In the genomic region with DNA sequence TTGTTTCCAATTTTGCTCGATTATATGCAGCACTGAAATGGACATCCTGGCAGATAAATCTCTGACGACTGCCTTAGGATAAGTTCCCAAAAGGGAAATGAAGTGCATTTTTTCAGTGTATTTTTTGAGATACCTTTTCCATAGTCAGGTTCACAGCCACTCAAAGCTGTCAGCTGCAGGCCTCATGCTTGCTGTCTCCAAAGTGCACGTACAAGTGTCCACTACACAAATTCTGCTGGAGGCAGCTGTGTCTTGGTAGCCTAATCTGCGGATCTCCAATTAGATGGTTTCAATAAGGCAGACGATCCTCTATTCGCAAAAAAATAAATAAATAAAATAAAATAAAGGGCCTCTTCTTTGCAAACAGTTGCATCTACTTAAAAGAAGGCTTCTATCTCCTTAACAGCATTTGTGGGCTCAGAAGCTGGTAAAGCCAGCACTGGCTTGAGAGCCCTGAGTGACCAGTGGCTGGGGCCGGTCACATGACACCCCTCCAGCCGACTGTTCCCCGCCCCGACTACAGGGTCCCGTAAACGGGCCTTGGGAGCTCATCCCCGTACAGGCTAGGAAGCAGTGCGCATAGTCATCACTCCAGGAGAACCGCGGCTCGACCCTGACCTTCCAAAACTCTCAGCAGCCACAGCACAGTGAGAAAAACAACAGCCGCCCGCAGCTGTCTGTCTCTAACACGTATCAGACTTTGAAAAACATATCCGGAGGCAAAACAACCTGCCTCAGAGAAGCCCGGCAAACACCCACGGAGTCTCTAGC, we compare ENCODE assay signal across 9 cellular contexts. TPM values are rescaled to one million over a fixed set of nuclear protein-coding genes. Genes with fewer than 3 reads are reported as not detected.
A peak's percentile ranks its signal among the peaks of the same experiment; 100 is the strongest.
DNase-seq lines count a peak whose midpoint lies in the region; ATAC-seq, FAIRE-seq and TF ChIP-seq lines count a peak whose summit lies in the region.
"Had no signal": no experiment of that assay in that cellular context is flagged by ENCODE, and none has a peak within 500 bp of the region (broad histone marks: within the 10 kb centered on the region; RNA-seq: fewer than 3 reads in every experiment).

No MANE protein-coding gene starts in this region.

- H3K4me1 ChIP-seq in liver (ENCODE audit: control insufficient read depth in 4 of 4, insufficient read depth in 4 of 4, low read length in 3 of 4) (peaks cover 11 to 21% (median 16%) of the 10 kb centered on the region in 4 donors), HepG2 (ENCODE audit: insufficient read depth, low read length) (peaks cover 6% of the 10 kb centered on the region), neural progenitor cell (peaks cover 24% of the 10 kb centered on the region)
- H3K4me1 ChIP-seq: Caco-2 had no signal

- H3K9me3 Mint-ChIP-seq in neural progenitor cell, result no peaks in the 10 kb centered on the region

- H3K4me2 ChIP-seq in HepG2 (ENCODE audit: low read depth, low read length), result no peak overlapping the region
- H3K4me2 ChIP-seq in neural progenitor cell, result peak overlapping the region; percentile 54

- in situ Hi-C loops in HepG2 (cut with HindIII; ENCODE audit: extremely low pct_ligation_motif_present, low pct_unique_long_range_greater_than_20kb), result no loop called here

- H3K27me3 ChIP-seq in liver (ENCODE audit: control insufficient read depth in 4 of 4, insufficient read depth in 4 of 4, low read length in 3 of 4), result no peaks in the 10 kb centered on the region
- H3K27me3 ChIP-seq in HepG2 (ENCODE audit: control insufficient read depth in 1 of 2, insufficient read depth in 2 of 2, low read length in 2 of 2), result no peaks in the 10 kb centered on the region
- H3K27me3 ChIP-seq in neural progenitor cell, result peaks cover 13% of the 10 kb centered on the region

- TF ChIP-seq CTCF in liver (IDR thresholded peaks at IDR 0.05; ENCODE audit: low read depth, low read length, missing input control), result no peak
- TF ChIP-seq CTCF in HepG2 (CRISPR knock-in tag; IDR thresholded peaks at IDR 0.05), result no peak
- no peak for TF ChIP-seq CTCF in neural progenitor cell (IDR thresholded peaks at IDR 0.05)

- FAIRE-seq in HepG2 (lab: Jason Lieb, UNC), result no peak

- no TSS peak for BruUV-seq in HepG2 (replicated peaks; lab: Mats Ljungman, UMichigan)

- POLR2A ChIA-PET in HepG2 (lab: Yijun Ruan, JAX), result interaction anchor here (1.3 kb wide), 1 partner anchor 18 kb away, joined by 3 read pairs; the partner anchor contains the start of gene RPH3AL

- peak overlapping the region; percentile 48 for H3K4me3 Mint-ChIP-seq in neural progenitor cell

- peak overlapping the region; percentile 64 to 73 for H3K27ac ChIP-seq in liver (ENCODE audit: low read depth in 1 of 2, low read length in 2 of 2)
- no peak overlapping the region for H3K27ac ChIP-seq in HepG2 (ENCODE audit: extremely low read length, insufficient read depth, low read length)
- no peak overlapping the region for H3K27ac ChIP-seq in neural progenitor cell

- H3K79me2 ChIP-seq in HepG2 (ENCODE audit: insufficient read depth, low read length) (peaks cover 11% of the 10 kb centered on the region), neural progenitor cell (ENCODE audit: low read depth) (no peaks in the 10 kb centered on the region)

- no peaks in the 10 kb centered on the region for H3K9me3 ChIP-seq in liver (ENCODE audit: control insufficient read depth in 4 of 4, low read length in 3 of 4)
- H3K9me3 ChIP-seq in HepG2 (ENCODE audit: low read length), result no peaks in the 10 kb centered on the region
- H3K9me3 ChIP-seq in neural progenitor cell (ENCODE audit: low read depth), result no peaks in the 10 kb centered on the region
- H3K9me3 ChIP-seq: Caco-2 had no signal

- intact Hi-C loops in HepG2 (cut with micrococcal nuclease; ENCODE audit: unreplicated experiment) (no loop called here), head of caudate nucleus (cut with DNase I) (no loop called here)

- DNase-seq in HepG2 (ENCODE audit: low spot score) (no peak), head of caudate nucleus (peak; percentile 75 to 93 (median 85)), neural progenitor cell (ENCODE audit: low spot score) (peak; percentile 74), NCI-H2171 treated with DMSO at 0.1 percent for 48 hours (lab: John Stamatoyannopoulos, UW) (no peak), ureter (ENCODE audit: low spot score) (no peak), NCI-H748 treated with DMSO at 0.1 percent for 48 hours (lab: John Stamatoyannopoulos, UW) (no peak)

- TF ChIP-seq EP300 in HepG2 (IDR thresholded peaks at IDR 0.05; ENCODE audit: low read depth in 2 of 2, low read length in 2 of 2) (no peak), HepG2 (CRISPR knock-in tag; IDR thresholded peaks at IDR 0.05; ENCODE audit: borderline replicate concordance) (no peak)

- no peak for TF ChIP-seq POLR2A in HepG2 (IDR thresholded peaks at IDR 0.05; ENCODE audit: insufficient read depth in 1 of 2, low read depth in 2 of 2, low read length in 2 of 2)

- H3K36me3 ChIP-seq in liver (ENCODE audit: control insufficient read depth in 4 of 4, insufficient read depth in 3 of 4, low read depth in 1 of 4, low read length in 3 of 4) (peaks cover 0 to 4% (median 1%) of the 10 kb centered on the region in 4 donors), HepG2 (replicated peaks in 1 of 2; ENCODE audit: control insufficient read depth in 1 of 2, insufficient read depth in 2 of 2, low read length in 2 of 2) (peaks cover 3 to 10% of the 10 kb centered on the region in 2 experiments; a peak in 4 of 5 replicates), neural progenitor cell (no peaks in the 10 kb centered on the region)

- peaks cover 6% of the 10 kb centered on the region for H3K27me3 Mint-ChIP-seq in neural progenitor cell (ENCODE audit: insufficient read depth, low read depth)

- no peak overlapping the region for H3K4me3 ChIP-seq in liver (ENCODE audit: low read depth in 1 of 3, low read length in 3 of 3)
- no peak overlapping the region for H3K4me3 ChIP-seq in HepG2 (replicated peaks in 1 of 3; ENCODE audit: insufficient read depth in 1 of 3, low read depth in 2 of 3, low read length in 3 of 3)
- H3K4me3 ChIP-seq in neural progenitor cell, result no peak overlapping the region

- H3K4me1 Mint-ChIP-seq in neural progenitor cell, result peaks cover 52% of the 10 kb centered on the region

- no peaks in the 10 kb centered on the region for H3F3A ChIP-seq in neural progenitor cell (ENCODE audit: low read depth)

- H2AFZ ChIP-seq in HepG2 (ENCODE audit: low read length), result no peak overlapping the region
- peak overlapping the region; percentile 15 for H2AFZ ChIP-seq in neural progenitor cell (replicated peaks)

- CTCF ChIA-PET in HepG2 (lab: Yijun Ruan, JAX; ENCODE audit: low intra/inter-chr PET ratio, low total read pairs), result no interaction called here

- peak in 1 of 2 donors; percentile 21 for TF ChIP-seq RAD21 in liver (IDR thresholded peaks at IDR 0.05)
- no peak for TF ChIP-seq RAD21 in HepG2 (CRISPR knock-in tag; IDR thresholded peaks at IDR 0.05)

- H4K20me1 ChIP-seq in HepG2 (ENCODE audit: insufficient read depth, low read length), result no peaks in the 10 kb centered on the region
- peaks cover 7% of the 10 kb centered on the region for H4K20me1 ChIP-seq in neural progenitor cell (ENCODE audit: low read depth)

- no peaks in the 10 kb centered on the region for H3K36me3 Mint-ChIP-seq in neural progenitor cell

- ATAC-seq in HepG2, result no peak
- ATAC-seq in HG02759 (IDR thresholded peaks at IDR 0.05; ENCODE audit: unreplicated experiment), result no peak

- peak overlapping the region; percentile 82 for H3K27ac Mint-ChIP-seq in neural progenitor cell

- WGBS in liver, result 48% methylated on average over 23 of the region's 23 CpGs
- WGBS in HepG2 (ENCODE audit: low lambda C conversion rate), result 96% methylated on average over 12 of the region's 23 CpGs

- H3K9ac ChIP-seq in liver (ENCODE audit: low read depth in 1 of 2, low read length in 2 of 2) (peak overlapping the region in 1 of 2 donors; percentile 39), HepG2 (ENCODE audit: insufficient read depth, low read depth, low read length) (no peak overlapping the region), neural progenitor cell (no peak overlapping the region)

TF ChIP-seq in liver, 16 proteins besides CTCF, POLR2A, EP300 and RAD21:
- TF ChIP-seq NR2F2 (IDR thresholded peaks at IDR 0.05) (peak; percentile 47), TAF1 (conservative IDR thresholded peaks at IDR 0.05) (peak; percentile 34), YY1 (IDR thresholded peaks at IDR 0.05) (no peak)

TF ChIP-seq in HepG2, 621 proteins besides CTCF, POLR2A, EP300 and RAD21 (continues in another document):
- TF ChIP-seq NAIF1 (CRISPR knock-in tag; IDR thresholded peaks at IDR 0.05; ENCODE audit: borderline replicate concordance) (no peak), KLF11 (CRISPR knock-in tag; IDR thresholded peaks at IDR 0.05) (no peak), MTA3 (CRISPR knock-in tag; IDR thresholded peaks at IDR 0.05) (no peak), SETDB1 (CRISPR knock-in tag; IDR thresholded peaks at IDR 0.05; ENCODE audit: borderline replicate concordance) (no peak), CHCHD3 (CRISPR knock-in tag; IDR thresholded peaks at IDR 0.05) (no peak), TBL1XR1 (IDR thresholded peaks at IDR 0.05; ENCODE audit: borderline replicate concordance, low read length, partially characterized antibody) (no peak)

RNA-seq across cellular contexts. Expression of gene RPH3AL, which starts 18.8 kb away (rescaled TPM):
- total RNA-seq in liver, result 10 to 100 TPM in 1 of 2 donors, 1 to 10 TPM in 1; 8.5 to 52.5 TPM
- polyA plus RNA-seq in liver, result 10 to 100 TPM; 10.3 to 17.4 TPM
- total RNA-seq in HepG2 (2016; rRNA removed; fragmentation: Illumina TruSeq; extraction: Trizol), result 6.7 and 7.8 TPM in 2 replicates
- 10.8 and 13.9 TPM in 2 replicates for total RNA-seq in HepG2 (2016; cell fraction: cytosol; rRNA removed; fragmentation: Illumina TruSeq; extraction: Trizol; ENCODE audit: low read depth)
- total RNA-seq in HepG2 (2016; cell fraction: insoluble cytoplasmic fraction; rRNA removed; fragmentation: Illumina TruSeq; extraction: Trizol), result 8.0 and 8.6 TPM in 2 replicates
- total RNA-seq in HepG2 (2016; cell fraction: membrane; rRNA removed; fragmentation: Illumina TruSeq; extraction: Trizol), result 12.1 and 13.4 TPM in 2 replicates
- 6.4 and 8.4 TPM in 2 replicates for total RNA-seq in HepG2 (2016; cell fraction: nucleus; rRNA removed; fragmentation: Illumina TruSeq; extraction: Trizol)
- polyA plus RNA-seq in HepG2 (2011; rRNA removed), result 16.4 and 20.7 TPM in 2 replicates
- 14.3 and 17.0 TPM in 2 replicates for polyA plus RNA-seq in HepG2 (2011; cell fraction: cytosol; rRNA removed)
- polyA plus RNA-seq in HepG2 (2011; cell fraction: nucleus; rRNA removed), result 21.3 and 26.7 TPM in 2 replicates
- 11.7 and 14.0 TPM in 2 replicates for polyA plus RNA-seq in HepG2 (2012)
- 4.1 and 4.3 TPM in 2 replicates for polyA plus RNA-seq in HepG2 (2016; cell fraction: cytosol; fragmentation: Illumina TruSeq; extraction: Trizol; ENCODE audit: low read depth)
- 6.7 and 7.3 TPM in 2 replicates for polyA plus RNA-seq in HepG2 (2016; cell fraction: insoluble cytoplasmic fraction; fragmentation: Illumina TruSeq; extraction: Trizol; ENCODE audit: low read depth)
- 9.3 and 12.3 TPM in 2 replicates for polyA plus RNA-seq in HepG2 (2016; cell fraction: membrane; fragmentation: Illumina TruSeq; extraction: Trizol; ENCODE audit: low read depth)
- 8.0 and 9.6 TPM in 2 replicates for polyA plus RNA-seq in HepG2 (2016; cell fraction: nucleus; fragmentation: Illumina TruSeq; extraction: Trizol; ENCODE audit: insufficient read depth, low read depth)
- polyA minus RNA-seq in HepG2 (2011; rRNA and poly(A)+ RNA removed; ENCODE audit: low replicate concordance), result 4.7 and 30.0 TPM in 2 replicates
- polyA minus RNA-seq in HepG2 (2011; cell fraction: cytosol; rRNA and poly(A)+ RNA removed), result 12.5 TPM in 2 replicates
- 29.4 and 31.1 TPM in 2 replicates for polyA minus RNA-seq in HepG2 (2011; cell fraction: nucleus; rRNA and poly(A)+ RNA removed)
- total RNA-seq in neural progenitor cell (ENCODE audit: low replicate concordance), result 7.5 TPM in 2 replicates
- total RNA-seq in ureter, result 45.6 TPM

Comparison
In these comparisons a context has a peak if more than half of its experiments do, and no peak if none do; other contexts are left out.
1. H3K27ac ChIP-seq: peak in liver (2 of 2); none in HepG2 (single experiment) and neural progenitor cell (single experiment).
2. DNase-seq: peak in head of caudate nucleus (42 of 42) and neural progenitor cell (single experiment); none in HepG2 (single experiment), NCI-H2171 treated with DMSO at 0.1 percent for 48 hours (single experiment), ureter (single experiment) and NCI-H748 treated with DMSO at 0.1 percent for 48 hours (single experiment).